Comparison of ENCODE assay signal across 1 cellular context in the genomic region with DNA sequence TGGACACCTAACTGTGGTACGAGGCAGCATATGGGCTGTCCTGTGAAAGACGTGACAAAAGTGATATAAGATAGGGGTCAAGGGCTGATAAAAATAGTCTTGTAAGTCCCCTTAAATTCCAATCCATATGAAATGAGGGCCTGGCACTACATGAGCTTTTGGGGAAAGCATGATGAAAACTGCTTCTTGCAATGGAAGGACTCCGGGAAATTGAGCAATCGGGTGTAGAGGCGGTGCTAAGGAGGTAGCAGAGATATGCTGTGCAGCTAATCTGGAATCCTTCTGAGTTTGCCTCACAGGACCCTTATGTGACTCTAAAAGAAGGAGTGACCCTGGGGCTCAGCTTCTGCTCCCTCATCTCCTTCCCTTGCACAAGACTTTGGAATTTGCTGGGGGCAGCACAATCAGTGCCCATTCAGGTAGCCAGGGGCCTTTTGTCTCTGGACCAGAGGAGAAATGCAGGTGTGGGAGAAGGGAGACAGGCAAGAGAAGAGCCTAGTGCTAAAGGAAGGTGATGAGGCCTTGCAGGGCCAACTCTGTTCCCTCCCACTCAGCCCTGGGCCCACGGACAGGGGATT.
TF ChIP-seq lines count a peak whose summit lies in the region.

No MANE protein-coding gene starts in this region.

TF ChIP-seq in endothelial cell of umbilical vein, 7 proteins besides CTCF, POLR2A, EP300 and RAD21 (continued from another document):
- no peak for TF ChIP-seq FOS (IDR thresholded peaks at IDR 0.05; ENCODE audit: borderline replicate concordance, insufficient read depth, low read length)
- no peak for TF ChIP-seq GATA2 (IDR thresholded peaks at IDR 0.05; ENCODE audit: insufficient read depth, insufficient read length, low read depth, low read length)
- no peak for TF ChIP-seq EZH2 (IDR thresholded peaks at IDR 0.05; ENCODE audit: borderline replicate concordance, low read depth, low read length, severe bottlenecking)
- TF ChIP-seq, protein P1, sequence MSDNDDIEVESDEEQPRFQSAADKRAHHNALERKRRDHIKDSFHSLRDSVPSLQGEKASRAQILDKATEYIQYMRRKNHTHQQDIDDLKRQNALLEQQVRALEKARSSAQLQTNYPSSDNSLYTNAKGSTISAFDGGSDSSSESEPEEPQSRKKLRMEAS (IDR thresholded peaks at IDR 0.05; ENCODE audit: insufficient read depth, insufficient read length): no peak
- TF ChIP-seq MYC (IDR thresholded peaks at IDR 0.05; ENCODE audit: low read depth, low read length): no peak
- no peak for TF ChIP-seq JUN (IDR thresholded peaks at IDR 0.05; ENCODE audit: borderline replicate concordance, insufficient read depth, insufficient read length, low read depth)
